ENCODE assay signal across 9 cellular contexts in the genomic region with DNA sequence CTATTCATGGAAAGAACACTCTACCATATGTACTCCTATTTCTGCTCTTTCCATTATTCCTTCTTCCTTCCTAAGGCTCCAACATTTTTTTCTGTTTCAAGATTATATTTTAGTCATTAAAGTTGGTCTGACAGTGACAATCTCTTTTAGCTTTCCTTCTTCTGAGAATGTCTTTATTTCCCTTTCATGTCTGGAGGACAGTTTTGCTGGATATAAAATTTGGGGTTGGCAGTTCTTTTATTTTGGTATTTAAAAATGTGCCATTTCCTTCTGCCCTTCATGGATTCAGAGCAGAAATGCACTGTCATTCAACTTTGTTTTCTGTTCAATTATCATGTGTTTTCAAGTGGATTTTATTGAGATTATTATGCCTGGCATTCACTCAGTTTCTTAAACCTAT. TPM values are rescaled to one million over a fixed set of nuclear protein-coding genes. Genes with fewer than 3 reads are reported as not detected.
"Had no signal": no experiment of that assay in that cellular context is flagged by ENCODE, and none has a peak within 500 bp of the region (broad histone marks: within the 10 kb centered on the region; RNA-seq: fewer than 3 reads in every experiment).

No MANE protein-coding gene starts in this region.

- FAIRE-seq: G401.6, GM12878, GM12891, GM12892, GM18507, GM19239 had no signal

- ATAC-seq: GM12878 had no signal

- H3K4me3 ChIP-seq: GM12878 had no signal

- DNase-seq: GDM1, GF-D8 had no signal

RNA-seq across cellular contexts. Expression of a gene that starts 53.1 kb away (rescaled TPM):
- total RNA-seq: G401, GM12878 had no signal
